8 cellular contexts compared by ENCODE assay signal in genomic region chr2:86396304-86396785, GRCh38. TPM values are rescaled to one million over a fixed set of nuclear protein-coding genes. Genes with fewer than 3 reads are reported as not detected.
DNase-seq lines count a peak whose midpoint lies in the region; ATAC-seq and TF ChIP-seq lines count a peak whose summit lies in the region.

No MANE protein-coding gene starts in this region.

- H3K4me2 ChIP-seq in OCI-LY3 (ENCODE audit: low read length) = peak overlapping the region; percentile 59

- no peaks in the 10 kb centered on the region for H3K9me3 ChIP-seq in OCI-LY3 (ENCODE audit: insufficient read depth, low read length)

- 0 out of 2 replicates have a peak overlapping the region, but pooled peaks have one; percentile 1 for H3K9ac ChIP-seq in OCI-LY3 (ENCODE audit: low read length)

- ATAC-seq in esophagus mucosa = peak; percentile 83
- ATAC-seq in GM21360 (IDR thresholded peaks at IDR 0.05; ENCODE audit: unreplicated experiment) = no peak
- ATAC-seq in GM21786 (IDR thresholded peaks at IDR 0.05; ENCODE audit: unreplicated experiment) = no peak

- no peaks in the 10 kb centered on the region for H3K79me2 ChIP-seq in OCI-LY3 (ENCODE audit: low read length)

- no peak overlapping the region for H3K27ac ChIP-seq in OCI-LY3 (ENCODE audit: low read length)

- peak; percentile 57 for TF ChIP-seq CTCF in AG09309 (IDR thresholded peaks at IDR 0.05; ENCODE audit: control insufficient read depth, insufficient read depth, low read depth, low read length, missing control alignments)
- peak; percentile 25 for TF ChIP-seq CTCF in GM20000 (IDR thresholded peaks at IDR 0.05; ENCODE audit: extremely low read depth, missing control alignments)
- peak; percentile 70 for TF ChIP-seq CTCF in OCI-LY3 (IDR thresholded peaks at IDR 0.05; ENCODE audit: low read depth, low read length)
- peak; percentile 47 for TF ChIP-seq CTCF in retinal pigment epithelial cell (conservative IDR thresholded peaks at IDR 0.05; ENCODE audit: low read depth, low read length)

- peak overlapping the region; percentile 87 for H2AFZ ChIP-seq in OCI-LY3 (ENCODE audit: low read depth, low read length)

- DNase-seq in AG09309 (ENCODE audit: low read depth) = no peak
- DNase-seq in GM20000 (ENCODE audit: low spot score) = peak; percentile 17
- no peak for DNase-seq in retinal pigment epithelial cell (ENCODE audit: low read depth)
- DNase-seq in NAMALWA (ENCODE audit: low spot score) = no peak

- no peaks in the 10 kb centered on the region for H4K20me1 ChIP-seq in OCI-LY3 (ENCODE audit: insufficient read depth, low read length)

- H3K36me3 ChIP-seq in OCI-LY3 (replicated peaks; ENCODE audit: low read depth, low read length) = no peaks in the 10 kb centered on the region

- H3K4me3 ChIP-seq in AG09309 (ENCODE audit: control insufficient read depth, low read depth, low read length) = no peak overlapping the region
- H3K4me3 ChIP-seq in OCI-LY3 (ENCODE audit: low read length) = peak overlapping the region; percentile 63
- no peak overlapping the region for H3K4me3 ChIP-seq in retinal pigment epithelial cell (ENCODE audit: low read length)

- peaks cover 11% of the 10 kb centered on the region; the same call in 1 of the 2 replicates for H3K4me1 ChIP-seq in OCI-LY3 (ENCODE audit: low read length)

- 0 out of 2 replicates have a peak, but pooled peaks cover 6% of the 10 kb centered on the region for H3K27me3 ChIP-seq in OCI-LY3 (ENCODE audit: low read depth, low read length)

RNA-seq across cellular contexts. Expression of gene KDM3A, which starts 44.8 kb away (rescaled TPM):
- 32.0 TPM for total RNA-seq in esophagus mucosa

RNA-seq across cellular contexts. Expression of gene REEP1, which starts 58.9 kb away (rescaled TPM):
- total RNA-seq in esophagus mucosa = 1.6 TPM
